In genomic region chr17:75224983-75225382, GRCh38 we compare ENCODE assay signal across 1 cellular context.
TF ChIP-seq lines count a peak whose summit lies in the region.

No MANE protein-coding gene starts in this region.

TF ChIP-seq in K562, 482 proteins besides CTCF, POLR2A, EP300 and RAD21:
- TF ChIP-seq IRF2 (CRISPR knock-in tag; IDR thresholded peaks at IDR 0.05) (peak; percentile 49; the same call in 1 of the 2 replicates), POU5F1 (IDR thresholded peaks at IDR 0.05; ENCODE audit: borderline replicate concordance, low read depth, low read length, partially characterized antibody) (no peak)
